ENCODE assay signal across 24 cellular contexts in the genomic region with DNA sequence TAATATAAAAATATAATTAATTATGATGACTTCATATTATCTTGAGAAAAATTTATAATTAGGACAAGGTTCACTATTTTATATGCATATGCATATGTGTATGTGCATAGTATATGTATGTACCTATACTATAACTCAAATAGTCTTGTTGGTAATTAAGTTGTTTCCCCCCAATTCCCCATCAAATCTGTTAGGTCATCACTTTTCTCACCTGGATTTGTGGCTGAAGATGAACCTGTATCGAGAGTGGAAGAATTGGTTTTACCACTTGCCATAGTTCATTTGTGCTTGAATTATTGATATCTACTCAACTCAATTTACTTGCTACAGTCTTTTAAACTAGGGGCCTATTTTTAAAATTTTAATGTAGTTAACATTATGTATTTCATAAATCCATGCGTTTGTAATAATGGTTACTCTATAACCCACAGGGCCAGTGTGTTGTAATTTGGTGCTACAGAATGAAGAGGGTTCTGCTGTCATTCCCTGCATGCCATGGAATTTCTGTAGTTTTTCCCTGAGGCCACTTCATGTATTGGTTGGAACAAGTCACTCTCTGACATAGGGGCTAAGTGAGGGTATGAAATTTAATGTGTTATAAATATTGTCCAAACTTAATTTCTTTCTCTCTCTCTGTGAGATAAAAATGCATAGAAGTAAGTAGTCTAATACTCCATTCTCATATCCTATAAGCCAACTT.
"Had no signal": no experiment of that assay in that cellular context is flagged by ENCODE, and none has a peak within 500 bp of the region (broad histone marks: within the 10 kb centered on the region; RNA-seq: fewer than 3 reads in every experiment).

No MANE protein-coding gene starts in this region.

- DNase-seq: naive thymus-derived CD4-positive, alpha-beta T cell; natural killer cell; occipital lobe; ovary; posterior cingulate gyrus; psoas muscle; right cardiac atrium; sigmoid colon; small intestine; stimulated activated CD4-positive, alpha-beta T cell treated with anti-CD3 and anti-CD28 coated beads, Interleukin-15, amount 100 ng/mL, for 24 hours; stimulated activated CD4-positive, alpha-beta T cell treated with anti-CD3 and anti-CD28 coated beads, Interleukin-2, amount 100 ng/mL, for 24 hours; stimulated activated CD4-positive, alpha-beta T cell treated with anti-CD3 and anti-CD28 coated beads, Interleukin-2, amount 100 ng/mL, for 48 hours; stimulated activated CD4-positive, alpha-beta T cell treated with anti-CD3 and anti-CD28 coated beads, Interleukin-4, amount 100 ng/mL, for 24 hours; stimulated activated naive B cell treated with anti-CD40 and anti-IgM and Interleukin-4, amounts not matched to agents 10 μg/mL and 1 μg/mL and 100 μg/mL, for 72 hours; stimulated activated naive CD4-positive, alpha-beta T cell treated with Interleukin-2 at 50 U/mL for 16 hours; stomach; thyroid gland had no signal

- H3K36me3 ChIP-seq: neural progenitor cell, ovary, sigmoid colon, stomach, thoracic aorta, thyroid gland, tibial nerve, vagina had no signal

- ATAC-seq: naive thymus-derived CD4-positive, alpha-beta T cell; natural killer cell; psoas muscle; right cardiac atrium; stimulated activated effector memory CD8-positive, alpha-beta T cell treated with anti-CD3 and anti-CD28 coated beads, Interleukin-12 subunit alpha, Interleukin-12 subunit beta, amount 100 ng/mL, for 72 hours; stimulated activated naive B cell treated with anti-CD40 and anti-IgM and Interleukin-4, amounts not matched to agents 10 μg/mL and 1 μg/mL and 100 μg/mL, for 72 hours had no signal

- FAIRE-seq: urothelium cell line had no signal

- H3K79me2 ChIP-seq: parathyroid adenoma had no signal

- H3K4me3 ChIP-seq: neural progenitor cell, ovary, psoas muscle, sigmoid colon, stomach, thoracic aorta, thyroid gland, tibial nerve, vagina had no signal

- H3K9ac ChIP-seq: neural progenitor cell, parathyroid adenoma had no signal

- H2AFZ ChIP-seq: neural progenitor cell, parathyroid adenoma had no signal

- H3K4me1 ChIP-seq: neural progenitor cell, parathyroid adenoma, psoas muscle, sigmoid colon, stomach, thyroid gland, tibial nerve, vagina had no signal

- H3K27me3 ChIP-seq: neural progenitor cell, ovary, sigmoid colon, stomach, thyroid gland, tibial nerve, vagina had no signal

- H3K9me3 ChIP-seq: ovary, psoas muscle, stomach, thoracic aorta, thyroid gland, tibial nerve, vagina had no signal

- H3K4me2 ChIP-seq: neural progenitor cell had no signal

- H3K27ac ChIP-seq: neural progenitor cell, ovary, parathyroid adenoma, psoas muscle, sigmoid colon, stomach, thoracic aorta, thyroid gland, tibial nerve, vagina had no signal
